Comparison of ENCODE assay signal across 19 cellular contexts in genomic region chr16:67664258-67664657, GRCh38. TPM values are rescaled to one million over a fixed set of nuclear protein-coding genes. Genes with fewer than 3 reads are reported as not detected.
DNase-seq lines count a peak whose midpoint lies in the region; ATAC-seq and TF ChIP-seq lines count a peak whose summit lies in the region.
"Had no signal": no experiment of that assay in that cellular context is flagged by ENCODE, and none has a peak within 500 bp of the region (broad histone marks: within the 10 kb centered on the region; RNA-seq: fewer than 3 reads in every experiment).

No MANE protein-coding gene starts in this region.

- CTCF ChIA-PET in activated naive CD4-positive, alpha-beta T cell treated with anti-CD3 and anti-CD28 coated beads, Interleukin-2, amount 10 ng/mL, durations not matched to agents 7 days and 5 days (lab: Charles Lee), result interaction anchor here (0.7 to 10.0 kb wide), 7 partner anchors 8 to 142 kb away, joined by 3 to 151 read pairs (median 11); partner anchors contain the start of genes CARMIL2 and CTCF
- CTCF ChIA-PET in activated B cell treated with CpG ODN at 0.5 μM for 24 hours (lab: Charles Lee), result interaction anchor here (6.6 kb wide), 1 partner anchor 144 kb away, joined by 44 read pairs; no protein-coding TSS in a partner anchor

- peaks cover 41% of the 10 kb centered on the region for H3K4me1 Mint-ChIP-seq in activated naive CD4-positive, alpha-beta T cell treated with anti-CD3 and anti-CD28 coated beads, Interleukin-2, amount 10 ng/mL, durations not matched to agents 7 days and 5 days
- H3K4me1 Mint-ChIP-seq in activated B cell treated with CpG ODN at 0.5 μM for 24 hours (peaks cover 48% of the 10 kb centered on the region), endothelial cell (ENCODE audit: unreplicated experiment) (peaks cover 8% of the 10 kb centered on the region)
- H3K4me1 Mint-ChIP-seq in stimulated activated effector memory CD8-positive, alpha-beta T cell treated with anti-CD3 and anti-CD28 coated beads, Interleukin-12 subunit alpha, Interleukin-12 subunit beta, amount 100 ng/mL, for 72 hours, result peaks cover 33% of the 10 kb centered on the region

- peak overlapping the region; percentile 8 for H3K4me3 Mint-ChIP-seq in activated naive CD4-positive, alpha-beta T cell treated with anti-CD3 and anti-CD28 coated beads, Interleukin-2, amount 10 ng/mL, durations not matched to agents 7 days and 5 days
- H3K4me3 Mint-ChIP-seq in activated B cell treated with CpG ODN at 0.5 μM for 24 hours, result peak overlapping the region; percentile 1
- H3K4me3 Mint-ChIP-seq in endothelial cell (ENCODE audit: unreplicated experiment), result peak overlapping the region; percentile 79
- H3K4me3 Mint-ChIP-seq in stimulated activated effector memory CD8-positive, alpha-beta T cell treated with anti-CD3 and anti-CD28 coated beads, Interleukin-12 subunit alpha, Interleukin-12 subunit beta, amount 100 ng/mL, for 72 hours, result no peak overlapping the region
- H3K4me3 Mint-ChIP-seq: HFFc6 had no signal

- H3K27me3 Mint-ChIP-seq in activated naive CD4-positive, alpha-beta T cell treated with anti-CD3 and anti-CD28 coated beads, Interleukin-2, amount 10 ng/mL, durations not matched to agents 7 days and 5 days, result peaks cover 4% of the 10 kb centered on the region
- H3K27me3 Mint-ChIP-seq in activated B cell treated with CpG ODN at 0.5 μM for 24 hours (no peaks in the 10 kb centered on the region), endothelial cell (ENCODE audit: unreplicated experiment) (peaks cover 18% of the 10 kb centered on the region)

- POLR2A ChIA-PET in activated B cell treated with CpG ODN at 0.5 μM for 24 hours (lab: Charles Lee), result interaction anchor here (0.6 to 1.0 kb wide), 2 partner anchors 143 to 234 kb away, joined by 3 to 4 read pairs; no protein-coding TSS in a partner anchor

- TF ChIP-seq CTCF in activated B cell treated with CpG ODN at 0.5 μM for 24 hours (IDR thresholded peaks at IDR 0.05), result no peak
- no peak for TF ChIP-seq CTCF in endothelial cell (IDR thresholded peaks at IDR 0.05; ENCODE audit: unreplicated experiment)

- H3K9me3 Mint-ChIP-seq in activated naive CD4-positive, alpha-beta T cell treated with anti-CD3 and anti-CD28 coated beads, Interleukin-2, amount 10 ng/mL, durations not matched to agents 7 days and 5 days, result no peaks in the 10 kb centered on the region
- H3K9me3 Mint-ChIP-seq in activated naive CD4-positive, alpha-beta T cell treated with anti-CD3 and anti-CD28 coated beads, Interleukin-2, amount 50 U/mL, for 72 hours, result no peaks in the 10 kb centered on the region
- H3K9me3 Mint-ChIP-seq in activated B cell treated with CpG ODN at 0.5 μM for 24 hours (no peaks in the 10 kb centered on the region), endothelial cell (ENCODE audit: unreplicated experiment) (no peaks in the 10 kb centered on the region)
- no peaks in the 10 kb centered on the region for H3K9me3 Mint-ChIP-seq in stimulated activated effector memory CD8-positive, alpha-beta T cell treated with anti-CD3 and anti-CD28 coated beads, Interleukin-12 subunit alpha, Interleukin-12 subunit beta, amount 100 ng/mL, for 72 hours
- H3K9me3 Mint-ChIP-seq: HFFc6 had no signal

- intact Hi-C loops in activated B cell treated with CpG ODN at 0.5 μM for 24 hours (cut with micrococcal nuclease), result loop anchor here (5.0 to 10.0 kb wide), 4 partner anchors 411 to 571 kb away; partner anchors contain the start of genes B3GNT9, ESRP2, FBXL8 and FHOD1

- no peak overlapping the region for H3K27ac Mint-ChIP-seq in activated naive CD4-positive, alpha-beta T cell treated with anti-CD3 and anti-CD28 coated beads, Interleukin-2, amount 10 ng/mL, durations not matched to agents 7 days and 5 days
- no peak overlapping the region for H3K27ac Mint-ChIP-seq in activated naive CD4-positive, alpha-beta T cell treated with anti-CD3 and anti-CD28 coated beads, Interleukin-2, amount 50 U/mL, for 72 hours
- H3K27ac Mint-ChIP-seq in activated B cell treated with CpG ODN at 0.5 μM for 24 hours (no peak overlapping the region), endothelial cell (ENCODE audit: unreplicated experiment) (no peak overlapping the region)
- peak overlapping the region; percentile 82 for H3K27ac Mint-ChIP-seq in stimulated activated effector memory CD8-positive, alpha-beta T cell treated with anti-CD3 and anti-CD28 coated beads, Interleukin-12 subunit alpha, Interleukin-12 subunit beta, amount 100 ng/mL, for 72 hours
- H3K27ac Mint-ChIP-seq: HFFc6 had no signal

- no peak for ATAC-seq in activated naive CD4-positive, alpha-beta T cell treated with anti-CD3 and anti-CD28 coated beads, Interleukin-2, amount 50 U/mL, for 72 hours
- ATAC-seq in activated B cell treated with CpG ODN at 0.5 μM for 24 hours (ENCODE audit: low read depth), result no peak
- no peak for ATAC-seq in stimulated activated effector memory CD8-positive, alpha-beta T cell treated with anti-CD3 and anti-CD28 coated beads, Interleukin-12 subunit alpha, Interleukin-12 subunit beta, amount 100 ng/mL, for 72 hours
- ATAC-seq: heart right ventricle, left cardiac atrium, SK-N-SH treated with all-trans-retinoic acid at 6 μM for 48 hours had no signal

- H3K36me3 Mint-ChIP-seq in activated naive CD4-positive, alpha-beta T cell treated with anti-CD3 and anti-CD28 coated beads, Interleukin-2, amount 10 ng/mL, durations not matched to agents 7 days and 5 days, result peaks cover 10% of the 10 kb centered on the region
- peaks cover 6% of the 10 kb centered on the region in 2 donors for H3K36me3 Mint-ChIP-seq in activated naive CD4-positive, alpha-beta T cell treated with anti-CD3 and anti-CD28 coated beads, Interleukin-2, amount 50 U/mL, for 72 hours
- peaks cover 5% of the 10 kb centered on the region for H3K36me3 Mint-ChIP-seq in activated B cell treated with CpG ODN at 0.5 μM for 24 hours (ENCODE audit: low read depth)
- peaks cover 11% of the 10 kb centered on the region for H3K36me3 Mint-ChIP-seq in endothelial cell (ENCODE audit: low read depth, unreplicated experiment)
- H3K36me3 Mint-ChIP-seq in stimulated activated effector memory CD8-positive, alpha-beta T cell treated with anti-CD3 and anti-CD28 coated beads, Interleukin-12 subunit alpha, Interleukin-12 subunit beta, amount 100 ng/mL, for 72 hours, result peaks cover 17% of the 10 kb centered on the region

- no peak for DNase-seq in activated naive CD4-positive, alpha-beta T cell treated with anti-CD3 and anti-CD28 coated beads, Interleukin-2, amount 10 ng/mL, durations not matched to agents 7 days and 5 days
- DNase-seq in activated naive CD4-positive, alpha-beta T cell treated with anti-CD3 and anti-CD28 coated beads, Interleukin-2, amount 50 U/mL, for 72 hours (ENCODE audit: low spot score in 2 of 2), result no peak
- DNase-seq in activated B cell treated with CpG ODN at 0.5 μM for 24 hours (no peak), endothelial cell (ENCODE audit: low spot score) (no peak), NAMALWA (ENCODE audit: low spot score) (no peak), dermis blood vessel endothelial cell (no peak), anterior cingulate cortex (lab: John Stamatoyannopoulos, UW) (no peak)
- DNase-seq in stimulated activated effector memory CD8-positive, alpha-beta T cell treated with anti-CD3 and anti-CD28 coated beads, Interleukin-12 subunit alpha, Interleukin-12 subunit beta, amount 100 ng/mL, for 72 hours (ENCODE audit: low spot score in 2 of 2), result no peak
- DNase-seq: activated effector memory CD4-positive, alpha-beta T cell treated with Interleukin-2 at 50 U/mL for 16 hours; HFFc6; left cardiac atrium; mammary epithelial cell; MM.1S; NCI-H1417 treated with DMSO at 0.1 percent for 48 hours; NCI-H446; T1000 had no signal

RNA-seq across cellular contexts. Expression of gene ENKD1, which starts 2.3 kb away (rescaled TPM):
- 10 to 100 TPM in 1 of 2 donors, 1 to 10 TPM in 1; 2.4 to 11.0 TPM for total RNA-seq in activated naive CD4-positive, alpha-beta T cell treated with anti-CD3 and anti-CD28 coated beads, Interleukin-2, amount 50 U/mL, for 72 hours
- 8.9 and 9.5 TPM in 2 replicates for total RNA-seq in activated B cell treated with CpG ODN at 0.5 μM for 24 hours
- 9.9 TPM for total RNA-seq in endothelial cell (ENCODE audit: unreplicated experiment)
- total RNA-seq in dermis blood vessel endothelial cell, result 18.1 and 20.1 TPM in 2 replicates

RNA-seq across cellular contexts. Expression of gene C16orf86, which starts 2.4 kb away (rescaled TPM):
- 1 to 10 TPM; 2.0 to 2.1 TPM for total RNA-seq in activated naive CD4-positive, alpha-beta T cell treated with anti-CD3 and anti-CD28 coated beads, Interleukin-2, amount 50 U/mL, for 72 hours
- total RNA-seq in activated B cell treated with CpG ODN at 0.5 μM for 24 hours (2.4 and 4.6 TPM in 2 replicates), endothelial cell (ENCODE audit: unreplicated experiment) (1.8 TPM), dermis blood vessel endothelial cell (3.7 and 3.9 TPM in 2 replicates)
- total RNA-seq: A673 had no signal

RNA-seq across cellular contexts. Expression of gene PARD6A, which starts 3.5 kb away (rescaled TPM):
- total RNA-seq in activated naive CD4-positive, alpha-beta T cell treated with anti-CD3 and anti-CD28 coated beads, Interleukin-2, amount 50 U/mL, for 72 hours, result 10 to 100 TPM; 10.8 to 17.6 TPM
- total RNA-seq in activated B cell treated with CpG ODN at 0.5 μM for 24 hours (5.9 and 6.0 TPM in 2 replicates), endothelial cell (ENCODE audit: unreplicated experiment) (1.2 TPM), dermis blood vessel endothelial cell (6.3 and 7.0 TPM in 2 replicates)

RNA-seq across cellular contexts. Expression of gene ACD, which starts 4.2 kb away (rescaled TPM):
- 10 to 100 TPM; 54.0 to 58.0 TPM for total RNA-seq in activated naive CD4-positive, alpha-beta T cell treated with anti-CD3 and anti-CD28 coated beads, Interleukin-2, amount 50 U/mL, for 72 hours
- total RNA-seq in activated B cell treated with CpG ODN at 0.5 μM for 24 hours (38.2 and 41.4 TPM in 2 replicates), endothelial cell (ENCODE audit: unreplicated experiment) (27.1 TPM), dermis blood vessel endothelial cell (14.5 and 17.8 TPM in 2 replicates)

RNA-seq across cellular contexts. Expression of gene CARMIL2, which starts 19.3 kb away (rescaled TPM):
- total RNA-seq in activated naive CD4-positive, alpha-beta T cell treated with anti-CD3 and anti-CD28 coated beads, Interleukin-2, amount 50 U/mL, for 72 hours, result 100 to 1,000 TPM; 133 to 180 TPM
- total RNA-seq in activated B cell treated with CpG ODN at 0.5 μM for 24 hours, result 138 and 151 TPM in 2 replicates
- 3.6 TPM for total RNA-seq in endothelial cell (ENCODE audit: unreplicated experiment)
- total RNA-seq in dermis blood vessel endothelial cell, result 0.56 and 0.85 TPM in 2 replicates
